ENCODE assay signal across 1 cellular context in genomic region chr19:39833464-39834286, GRCh38.
TF ChIP-seq lines count a peak whose summit lies in the region.

Gene DYRK1B, minus strand, starts transcription at chr19:39834162. Its CDS starts 2,295 bp downstream, at chr19:39831867.

TF ChIP-seq in GM12878, 131 proteins besides CTCF, POLR2A, EP300 and RAD21 (continued from another document):
- TF ChIP-seq CEBPZ (IDR thresholded peaks at IDR 0.05; ENCODE audit: low read depth, low read length) (no peak), EGR1 (IDR thresholded peaks at IDR 0.05; ENCODE audit: borderline replicate concordance in 1 of 2, low read depth in 2 of 2, low read length in 2 of 2) (peak in 1 of 2 experiments; percentile 79; a peak in 2 of 3 replicates), RUNX3 (IDR thresholded peaks at IDR 0.05; ENCODE audit: low read length) (peak; percentile 61), HDGF (IDR thresholded peaks at IDR 0.05) (peak; percentile 85; the same call in 1 of the 2 replicates), MEF2B (IDR thresholded peaks at IDR 0.05; ENCODE audit: partially characterized antibody, poor library complexity, severe bottlenecking) (peak; percentile 98), POU2F2 (IDR thresholded peaks at IDR 0.05; ENCODE audit: borderline replicate concordance, low read depth, low read length) (peak; percentile 6; the same call in 1 of the 3 replicates), NRF1 (conservative IDR thresholded peaks at IDR 0.05; ENCODE audit: low read depth, low read length) (peak; percentile 99), SMAD5 (IDR thresholded peaks at IDR 0.05; ENCODE audit: low read depth) (no peak), GABPA (IDR thresholded peaks at IDR 0.05; ENCODE audit: low read depth) (no peak), CREM (IDR thresholded peaks at IDR 0.05; ENCODE audit: low read depth) (no peak), ZNF207 (IDR thresholded peaks at IDR 0.05; ENCODE audit: borderline replicate concordance) (peak; percentile 45), NKRF (conservative IDR thresholded peaks at IDR 0.05) (peak; percentile 99), POLR2AphosphoS2 (IDR thresholded peaks at IDR 0.05; ENCODE audit: low read depth, low read length) (peak; percentile 92), USF1 (IDR thresholded peaks at IDR 0.05; ENCODE audit: borderline replicate concordance, extremely low read length, insufficient read depth, low read depth, low read length) (peak; percentile 99), ZNF384 (IDR thresholded peaks at IDR 0.05; ENCODE audit: borderline replicate concordance, low read depth, low read length) (no peak), NR2F1 (conservative IDR thresholded peaks at IDR 0.05) (peak; percentile 98), DPF2 (IDR thresholded peaks at IDR 0.05) (peak; percentile 74; the same call in 1 of the 2 replicates), CHD4 (IDR thresholded peaks at IDR 0.05) (no peak), YY1 (IDR thresholded peaks at IDR 0.05; ENCODE audit: low read depth, low read length) (peak; percentile 95), NFYA (IDR thresholded peaks at IDR 0.05; ENCODE audit: borderline replicate concordance, low read depth, low read length) (no peak; the same call in 1 of the 2 replicates), BRCA1 (IDR thresholded peaks at IDR 0.05; ENCODE audit: low read depth, low read length) (no peak), YBX1 (IDR thresholded peaks at IDR 0.05) (no peak), ETV6 (conservative IDR thresholded peaks at IDR 0.05 in 1 of 2, IDR thresholded peaks at IDR 0.05 in 1 of 2; ENCODE audit: borderline replicate concordance in 1 of 2, low read depth in 1 of 2) (no peak)
